In the genomic region with DNA sequence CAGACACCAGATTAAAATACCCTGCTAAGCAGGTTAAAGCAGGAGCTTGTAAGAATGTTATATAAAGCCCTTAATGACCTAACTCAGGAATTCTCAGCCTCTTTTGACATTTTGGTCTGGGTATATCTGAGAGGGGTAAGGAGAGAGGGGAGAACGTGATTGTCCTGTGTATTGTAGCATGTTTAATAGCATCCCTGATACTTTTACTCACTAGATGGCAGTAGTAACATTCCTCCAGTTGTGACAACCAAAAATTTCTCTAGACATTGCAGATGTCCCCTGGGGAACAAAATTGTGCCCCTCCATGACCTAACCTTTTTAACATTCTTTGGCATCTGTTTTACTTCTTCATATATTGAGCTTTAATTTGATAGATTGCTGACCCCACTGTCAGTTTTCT, we compare ENCODE assay signal across 8 cellular contexts. TPM values are rescaled to one million over a fixed set of nuclear protein-coding genes. Genes with fewer than 3 reads are reported as not detected.
A peak's percentile ranks its signal among the peaks of the same experiment; 100 is the strongest.
DNase-seq lines count a peak whose midpoint lies in the region; ATAC-seq and TF ChIP-seq lines count a peak whose summit lies in the region.

No MANE protein-coding gene starts in this region.

- peaks cover 98% of the 10 kb centered on the region for H3K36me3 ChIP-seq in DOHH2 (ENCODE audit: control insufficient read depth, low read length)
- H3K36me3 ChIP-seq in liver (ENCODE audit: control insufficient read depth in 4 of 4, insufficient read depth in 3 of 4, low read depth in 1 of 4, low read length in 3 of 4) = peaks cover 7 to 59% (median 55%) of the 10 kb centered on the region in 4 donors

- no peak overlapping the region for H3K4me2 ChIP-seq in DOHH2 (ENCODE audit: low read length)

- TF ChIP-seq RAD21 in liver (IDR thresholded peaks at IDR 0.05) = peak; percentile 47 to 63

- H3K79me2 ChIP-seq in DOHH2 (ENCODE audit: control insufficient read depth, low read length) = peaks cover 9% of the 10 kb centered on the region

- no peak for ATAC-seq in GM21526 (IDR thresholded peaks at IDR 0.05; ENCODE audit: low FRiP score, unreplicated experiment)

- H3K9me3 ChIP-seq in DOHH2 (ENCODE audit: control insufficient read depth, insufficient read depth, low read length) (no peaks in the 10 kb centered on the region), liver (ENCODE audit: control insufficient read depth in 4 of 4, low read length in 3 of 4) (no peaks in the 10 kb centered on the region)

- no peak overlapping the region for H3K4me3 ChIP-seq in DOHH2 (ENCODE audit: low read length)
- no peak overlapping the region for H3K4me3 ChIP-seq in liver (ENCODE audit: low read depth in 1 of 3, low read length in 3 of 3)

- WGBS in liver = 68% methylated on average over 1 of the region's 1 CpG

- no peaks in the 10 kb centered on the region for H3K27me3 ChIP-seq in DOHH2 (ENCODE audit: control insufficient read depth, low read length)
- no peaks in the 10 kb centered on the region for H3K27me3 ChIP-seq in liver (ENCODE audit: control insufficient read depth in 4 of 4, insufficient read depth in 4 of 4, low read length in 3 of 4)

- H4K20me1 ChIP-seq in DOHH2 (ENCODE audit: control insufficient read depth, insufficient read depth, low read depth, low read length) = no peaks in the 10 kb centered on the region

- TF ChIP-seq CTCF in DOHH2 (IDR thresholded peaks at IDR 0.05; ENCODE audit: low read depth, low read length, poor library complexity, severe bottlenecking) (peak; percentile 56), VCaP (conservative IDR thresholded peaks at IDR 0.05) (peak; percentile 76), liver (IDR thresholded peaks at IDR 0.05; ENCODE audit: low read depth, low read length, missing input control) (peak; percentile 10)

- peak; percentile 11 for DNase-seq in H4 (ENCODE audit: low spot score)
- no peak for DNase-seq in GM19240 (ENCODE audit: insufficient read length, low spot score)
- no peak for DNase-seq in glomerular visceral epithelial cell (ENCODE audit: extremely low spot score)
- DNase-seq in COR-L47 (lab: John Stamatoyannopoulos, UW) = no peak

- H3K4me1 ChIP-seq in DOHH2 (ENCODE audit: control insufficient read depth, low read length) = no peaks in the 10 kb centered on the region
- H3K4me1 ChIP-seq in liver (ENCODE audit: control insufficient read depth in 4 of 4, insufficient read depth in 4 of 4, low read length in 3 of 4) = peaks cover 0 to 3% (median 0%) of the 10 kb centered on the region in 4 donors

- H3K27ac ChIP-seq in DOHH2 (ENCODE audit: low read depth, low read length) = no peak overlapping the region
- H3K27ac ChIP-seq in VCaP = peak overlapping the region; percentile 32
- no peak overlapping the region for H3K27ac ChIP-seq in liver (ENCODE audit: low read depth in 1 of 2, low read length in 2 of 2)

- no peaks in the 10 kb centered on the region for H3K9me2 ChIP-seq in DOHH2 (replicated peaks; ENCODE audit: control insufficient read depth, low read length)

- H3K9ac ChIP-seq in liver (ENCODE audit: low read depth in 1 of 2, low read length in 2 of 2) = no peak overlapping the region

- H3F3A ChIP-seq in DOHH2 (ENCODE audit: control insufficient read depth, insufficient read depth) = no peaks in the 10 kb centered on the region; the same call in 1 of the 2 replicates

TF ChIP-seq in liver, 16 proteins besides CTCF, POLR2A, EP300 and RAD21:
- TF ChIP-seq NR2F2 (IDR thresholded peaks at IDR 0.05) (no peak), EGR1 (IDR thresholded peaks at IDR 0.05; ENCODE audit: low read depth in 2 of 2) (no peak), RXRA (IDR thresholded peaks at IDR 0.05) (no peak), JUND (IDR thresholded peaks at IDR 0.05) (no peak), HNF4G (IDR thresholded peaks at IDR 0.05) (no peak), YY1 (IDR thresholded peaks at IDR 0.05) (no peak), FOXA2 (IDR thresholded peaks at IDR 0.05) (no peak), HNF4A (conservative IDR thresholded peaks at IDR 0.05) (no peak), ATF3 (IDR thresholded peaks at IDR 0.05) (no peak), GABPA (IDR thresholded peaks at IDR 0.05 in 1 of 2, conservative IDR thresholded peaks at IDR 0.05 in 1 of 2) (no peak), SP1 (IDR thresholded peaks at IDR 0.05) (no peak), TAF1 (conservative IDR thresholded peaks at IDR 0.05) (no peak), FOXA1 (IDR thresholded peaks at IDR 0.05) (no peak)
- TF ChIP-seq, protein P1, sequence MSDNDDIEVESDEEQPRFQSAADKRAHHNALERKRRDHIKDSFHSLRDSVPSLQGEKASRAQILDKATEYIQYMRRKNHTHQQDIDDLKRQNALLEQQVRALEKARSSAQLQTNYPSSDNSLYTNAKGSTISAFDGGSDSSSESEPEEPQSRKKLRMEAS (IDR thresholded peaks at IDR 0.05) = no peak
- TF ChIP-seq, protein P2, sequence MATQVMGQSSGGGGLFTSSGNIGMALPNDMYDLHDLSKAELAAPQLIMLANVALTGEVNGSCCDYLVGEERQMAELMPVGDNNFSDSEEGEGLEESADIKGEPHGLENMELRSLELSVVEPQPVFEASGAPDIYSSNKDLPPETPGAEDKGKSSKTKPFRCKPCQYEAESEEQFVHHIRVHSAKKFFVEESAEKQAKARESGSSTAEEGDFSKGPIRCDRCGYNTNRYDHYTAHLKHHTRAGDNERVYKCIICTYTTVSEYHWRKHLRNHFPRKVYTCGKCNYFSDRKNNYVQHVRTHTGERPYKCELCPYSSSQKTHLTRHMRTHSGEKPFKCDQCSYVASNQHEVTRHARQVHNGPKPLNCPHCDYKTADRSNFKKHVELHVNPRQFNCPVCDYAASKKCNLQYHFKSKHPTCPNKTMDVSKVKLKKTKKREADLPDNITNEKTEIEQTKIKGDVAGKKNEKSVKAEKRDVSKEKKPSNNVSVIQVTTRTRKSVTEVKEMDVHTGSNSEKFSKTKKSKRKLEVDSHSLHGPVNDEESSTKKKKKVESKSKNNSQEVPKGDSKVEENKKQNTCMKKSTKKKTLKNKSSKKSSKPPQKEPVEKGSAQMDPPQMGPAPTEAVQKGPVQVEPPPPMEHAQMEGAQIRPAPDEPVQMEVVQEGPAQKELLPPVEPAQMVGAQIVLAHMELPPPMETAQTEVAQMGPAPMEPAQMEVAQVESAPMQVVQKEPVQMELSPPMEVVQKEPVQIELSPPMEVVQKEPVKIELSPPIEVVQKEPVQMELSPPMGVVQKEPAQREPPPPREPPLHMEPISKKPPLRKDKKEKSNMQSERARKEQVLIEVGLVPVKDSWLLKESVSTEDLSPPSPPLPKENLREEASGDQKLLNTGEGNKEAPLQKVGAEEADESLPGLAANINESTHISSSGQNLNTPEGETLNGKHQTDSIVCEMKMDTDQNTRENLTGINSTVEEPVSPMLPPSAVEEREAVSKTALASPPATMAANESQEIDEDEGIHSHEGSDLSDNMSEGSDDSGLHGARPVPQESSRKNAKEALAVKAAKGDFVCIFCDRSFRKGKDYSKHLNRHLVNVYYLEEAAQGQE (IDR thresholded peaks at IDR 0.05) = no peak
- TF ChIP-seq, protein P3, sequence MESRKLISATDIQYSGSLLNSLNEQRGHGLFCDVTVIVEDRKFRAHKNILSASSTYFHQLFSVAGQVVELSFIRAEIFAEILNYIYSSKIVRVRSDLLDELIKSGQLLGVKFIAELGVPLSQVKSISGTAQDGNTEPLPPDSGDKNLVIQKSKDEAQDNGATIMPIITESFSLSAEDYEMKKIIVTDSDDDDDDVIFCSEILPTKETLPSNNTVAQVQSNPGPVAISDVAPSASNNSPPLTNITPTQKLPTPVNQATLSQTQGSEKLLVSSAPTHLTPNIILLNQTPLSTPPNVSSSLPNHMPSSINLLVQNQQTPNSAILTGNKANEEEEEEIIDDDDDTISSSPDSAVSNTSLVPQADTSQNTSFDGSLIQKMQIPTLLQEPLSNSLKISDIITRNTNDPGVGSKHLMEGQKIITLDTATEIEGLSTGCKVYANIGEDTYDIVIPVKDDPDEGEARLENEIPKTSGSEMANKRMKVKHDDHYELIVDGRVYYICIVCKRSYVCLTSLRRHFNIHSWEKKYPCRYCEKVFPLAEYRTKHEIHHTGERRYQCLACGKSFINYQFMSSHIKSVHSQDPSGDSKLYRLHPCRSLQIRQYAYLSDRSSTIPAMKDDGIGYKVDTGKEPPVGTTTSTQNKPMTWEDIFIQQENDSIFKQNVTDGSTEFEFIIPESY (IDR thresholded peaks at IDR 0.05) = no peak

RNA-seq across cellular contexts. Expression of gene SMARCA5, which starts 17.9 kb away (rescaled TPM):
- 27.8 and 31.6 TPM in 2 replicates for total RNA-seq in H4 (2014; rRNA removed; shearing (Covaris generic))
- total RNA-seq in liver = 10 to 100 TPM; 17.2 to 34.7 TPM
- 1 to 10 TPM; 6.8 to 7.9 TPM for polyA plus RNA-seq in liver

Comparison
In these comparisons a context has a peak if more than half of its experiments do, and no peak if none do; other contexts are left out.
1. CTCF ChIP-seq: peak in every context shown above with its lines; median percentile 76 in VCaP; 56 in DOHH2; 10 in liver.